In the genomic region with DNA sequence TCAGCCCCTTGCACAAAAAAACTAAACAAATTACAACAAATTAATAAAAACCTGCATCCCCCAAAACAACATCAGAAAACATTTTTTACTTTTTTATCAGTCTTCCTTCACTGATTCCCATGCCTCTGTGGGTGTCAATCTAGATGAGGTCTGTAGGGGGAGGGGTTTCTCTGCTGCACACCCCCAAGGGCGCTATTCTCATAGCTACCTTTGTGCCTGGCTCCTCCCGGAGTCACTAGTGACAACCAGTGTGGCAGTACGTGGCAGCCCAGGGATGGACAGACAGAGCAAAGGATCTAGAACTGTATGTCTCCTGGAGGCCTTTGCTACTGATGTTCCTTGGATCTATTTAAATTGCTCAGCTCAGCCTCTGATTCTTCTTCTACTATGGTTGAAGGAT, we compare ENCODE assay signal across 30 cellular contexts.
"Had no signal": no experiment of that assay in that cellular context is flagged by ENCODE, and none has a peak within 500 bp of the region (broad histone marks: within the 10 kb centered on the region; RNA-seq: fewer than 3 reads in every experiment).

No MANE protein-coding gene starts in this region.

- H3K4me3 ChIP-seq: ascending aorta, breast epithelium, cardiac muscle cell, coronary artery, esophagus muscularis mucosa, gastrocnemius medialis, heart left ventricle had no signal

- H3K36me3 ChIP-seq: ascending aorta, breast epithelium, cardiac muscle cell, esophagus muscularis mucosa, gastrocnemius medialis, heart left ventricle had no signal

- ATAC-seq: activated T-cell treated with anti-CD3 and anti-CD28 coated beads, Interleukin-2, amount 50 U/mL, for 72 hours; effector memory CD8-positive, alpha-beta T cell; foreskin keratinocyte; gastrocnemius medialis; heart left ventricle had no signal

- H3K9me3 Mint-ChIP-seq: activated CD4-positive, alpha-beta memory T cell treated with anti-CD3 and anti-CD28 coated beads, Interleukin-2, amount 10 ng/mL, durations not matched to agents 7 days and 5 days; activated CD4-positive, alpha-beta T cell treated with anti-CD3 and anti-CD28 coated beads, Interleukin-2, amount 10 ng/mL, durations not matched to agents 7 days and 5 days; activated naive CD4-positive, alpha-beta T cell treated with anti-CD3 and anti-CD28 coated beads, Interleukin-2, amount 50 U/mL, for 24 hours; activated naive CD8-positive, alpha-beta T cell treated with anti-CD3 and anti-CD28 coated beads for 36 hours; activated T-cell treated with anti-CD3 and anti-CD28 coated beads, Interleukin-2, amount 50 U/mL, for 24 hours; activated T-cell treated with anti-CD3 and anti-CD28 coated beads, Interleukin-2, amount 50 U/mL, for 72 hours; brain; dendritic cell treated with granulocyte-macrophage colony-stimulating factor and Interleukin-4, amounts not matched to agents 40 ng/mL and 50 ng/mL, for 4 days; effector memory CD8-positive, alpha-beta T cell had no signal

- H3K27me3 ChIP-seq: ascending aorta, breast epithelium, cardiac muscle cell, esophagus muscularis mucosa, foreskin keratinocyte, gastrocnemius medialis, heart left ventricle had no signal

- H3K36me3 Mint-ChIP-seq: activated naive CD4-positive, alpha-beta T cell treated with anti-CD3 and anti-CD28 coated beads, Interleukin-2, amount 50 U/mL, for 24 hours; activated naive CD8-positive, alpha-beta T cell treated with anti-CD3 and anti-CD28 coated beads for 36 hours; brain had no signal

- H3K27ac Mint-ChIP-seq: activated CD4-positive, alpha-beta memory T cell treated with anti-CD3 and anti-CD28 coated beads, Interleukin-2, amount 10 ng/mL, durations not matched to agents 7 days and 5 days; activated CD4-positive, alpha-beta T cell treated with anti-CD3 and anti-CD28 coated beads, Interleukin-2, amount 10 ng/mL, durations not matched to agents 7 days and 5 days; activated naive CD4-positive, alpha-beta T cell treated with anti-CD3 and anti-CD28 coated beads, Interleukin-2, amount 50 U/mL, for 24 hours; activated naive CD8-positive, alpha-beta T cell treated with anti-CD3 and anti-CD28 coated beads for 36 hours; activated T-cell treated with anti-CD3 and anti-CD28 coated beads, Interleukin-2, amount 50 U/mL, for 24 hours; activated T-cell treated with anti-CD3 and anti-CD28 coated beads, Interleukin-2, amount 50 U/mL, for 72 hours; dendritic cell treated with granulocyte-macrophage colony-stimulating factor and Interleukin-4, amounts not matched to agents 40 ng/mL and 50 ng/mL, for 4 days; effector memory CD8-positive, alpha-beta T cell had no signal

- H3K4me1 Mint-ChIP-seq: activated CD4-positive, alpha-beta memory T cell treated with anti-CD3 and anti-CD28 coated beads, Interleukin-2, amount 10 ng/mL, durations not matched to agents 7 days and 5 days; activated naive CD4-positive, alpha-beta T cell treated with anti-CD3 and anti-CD28 coated beads, Interleukin-2, amount 50 U/mL, for 24 hours had no signal

- H3K4me3 Mint-ChIP-seq: activated CD4-positive, alpha-beta memory T cell treated with anti-CD3 and anti-CD28 coated beads, Interleukin-2, amount 10 ng/mL, durations not matched to agents 7 days and 5 days; activated CD4-positive, alpha-beta T cell treated with anti-CD3 and anti-CD28 coated beads, Interleukin-2, amount 10 ng/mL, durations not matched to agents 7 days and 5 days; activated naive CD4-positive, alpha-beta T cell treated with anti-CD3 and anti-CD28 coated beads, Interleukin-2, amount 50 U/mL, for 24 hours; activated naive CD8-positive, alpha-beta T cell treated with anti-CD3 and anti-CD28 coated beads for 36 hours; activated T-cell treated with anti-CD3 and anti-CD28 coated beads, Interleukin-2, amount 50 U/mL, for 24 hours; activated T-cell treated with anti-CD3 and anti-CD28 coated beads, Interleukin-2, amount 50 U/mL, for 72 hours; brain; dendritic cell treated with granulocyte-macrophage colony-stimulating factor and Interleukin-4, amounts not matched to agents 40 ng/mL and 50 ng/mL, for 4 days; effector memory CD8-positive, alpha-beta T cell had no signal

- H3K27ac ChIP-seq: ascending aorta, breast epithelium, cardiac muscle cell, coronary artery, esophagus muscularis mucosa, foreskin keratinocyte, gastrocnemius medialis, heart left ventricle had no signal

- H3K27me3 Mint-ChIP-seq: brain had no signal

- H3K4me1 ChIP-seq: ascending aorta, breast epithelium, esophagus muscularis mucosa, foreskin keratinocyte, gastrocnemius medialis, heart left ventricle had no signal

- DNase-seq: activated CD4-positive, alpha-beta memory T cell treated with anti-CD3 and anti-CD28 coated beads, Interleukin-2, amount 10 ng/mL, durations not matched to agents 7 days and 5 days; activated CD4-positive, alpha-beta T cell treated with anti-CD3 and anti-CD28 coated beads for 1 hour; activated CD4-positive, alpha-beta T cell treated with anti-CD3 and anti-CD28 coated beads for 4 hours; activated CD4-positive, alpha-beta T cell treated with anti-CD3 and anti-CD28 coated beads, Interleukin-2, amount 10 ng/mL, durations not matched to agents 7 days and 5 days; activated CD4-positive, alpha-beta T cell treated with anti-CD3 and anti-CD28 coated beads, Interleukin-2, amount 50 U/mL, for 4 hours; activated CD8-positive, alpha-beta memory T cell treated with anti-CD3 and anti-CD28 coated beads, Interleukin-2, amount 50 U/mL, for 48 hours; activated gamma-delta T cell; activated naive CD4-positive, alpha-beta T cell treated with Interleukin-2 at 50 U/mL for 16 hours; activated naive CD8-positive, alpha-beta T cell treated with anti-CD3 and anti-CD28 coated beads for 36 hours; activated T-cell treated with anti-CD3 and anti-CD28 coated beads for 4 hours; activated T-cell treated with anti-CD3 and anti-CD28 coated beads, Interleukin-2, amount 50 U/mL, for 24 hours; activated T-cell treated with anti-CD3 and anti-CD28 coated beads, Interleukin-2, amount 50 U/mL, for 72 hours; central memory CD4-positive, alpha-beta T cell; cerebellar nuclear complex; effector CD4-positive, alpha-beta T cell; effector memory CD8-positive, alpha-beta T cell; erythroblast; foreskin keratinocyte; gastrocnemius medialis; glutamatergic neuron; heart left ventricle; T-helper 2 cell had no signal

- H3K9me3 ChIP-seq: ascending aorta, breast epithelium, esophagus muscularis mucosa, gastrocnemius medialis, heart left ventricle had no signal
